In the genomic region with DNA sequence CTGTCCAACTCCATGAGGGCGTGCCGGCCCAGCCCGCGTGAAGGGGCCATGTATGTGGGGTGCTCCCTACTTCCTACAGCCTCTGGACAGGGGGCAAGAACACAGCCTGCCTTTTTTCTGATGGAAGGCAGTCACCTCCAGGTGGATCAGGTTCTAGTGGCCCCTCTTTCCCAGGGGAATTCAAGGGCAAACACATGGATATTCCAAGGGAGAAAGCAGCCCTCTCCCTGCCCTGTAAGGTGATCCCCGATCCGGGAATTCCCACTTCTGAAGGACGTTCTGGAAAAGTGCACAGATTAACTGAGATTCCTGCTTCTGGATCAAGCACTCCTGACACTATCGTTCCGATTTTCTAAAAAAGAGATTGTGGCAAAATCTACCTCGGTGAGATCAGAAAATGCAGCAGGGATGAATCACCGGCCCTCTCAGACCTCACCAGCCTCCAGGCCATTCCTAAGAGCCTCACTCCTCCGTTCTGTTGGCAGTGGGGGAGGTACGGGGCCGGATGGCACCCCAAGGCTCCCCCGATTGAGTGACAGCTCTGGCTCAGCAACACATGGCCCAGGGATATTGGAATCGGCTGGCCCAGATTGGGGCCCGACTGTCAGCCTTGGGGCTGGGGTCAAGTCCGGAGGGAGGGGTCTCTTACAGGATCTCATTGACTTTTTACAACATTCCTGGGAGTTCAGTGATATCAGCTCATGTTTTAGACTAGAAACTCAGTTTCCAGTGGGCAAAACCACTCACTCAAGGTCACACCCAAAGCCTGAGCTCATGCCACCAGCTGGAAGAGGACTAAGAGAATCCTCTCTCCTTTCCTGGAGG, we compare ENCODE assay signal across 8 cellular contexts. TPM values are rescaled to one million over a fixed set of nuclear protein-coding genes. Genes with fewer than 3 reads are reported as not detected.
A peak's percentile ranks its signal among the peaks of the same experiment; 100 is the strongest.
DNase-seq lines count a peak whose midpoint lies in the region; ATAC-seq, FAIRE-seq and TF ChIP-seq lines count a peak whose summit lies in the region.

No MANE protein-coding gene starts in this region.

- no peak for ATAC-seq in naive thymus-derived CD8-positive, alpha-beta T cell
- no peak for ATAC-seq in GM19397 (IDR thresholded peaks at IDR 0.05; ENCODE audit: unreplicated experiment)
- ATAC-seq in GM19351 (IDR thresholded peaks at IDR 0.05; ENCODE audit: unreplicated experiment) = no peak
- ATAC-seq in HG03460 (IDR thresholded peaks at IDR 0.05; ENCODE audit: unreplicated experiment) = no peak

- no peaks in the 10 kb centered on the region for H3K9me3 Mint-ChIP-seq in naive thymus-derived CD8-positive, alpha-beta T cell

- FAIRE-seq in H1 (lab: Jason Lieb, UNC) (no peak), D721Med (lab: Jason Lieb, UNC) (no peak)

- H3K4me2 ChIP-seq in H1 (ENCODE audit: insufficient read depth in 1 of 2, low read depth in 2 of 2, low read length in 2 of 2) = peak overlapping the region; percentile 95 to 100

- no peak for TF ChIP-seq CTCF in BJ (IDR thresholded peaks at IDR 0.05; ENCODE audit: insufficient read depth, low read depth, low read length)
- TF ChIP-seq CTCF in H1 (IDR thresholded peaks at IDR 0.05; ENCODE audit: control extremely low read depth in 1 of 3, insufficient read depth in 1 of 3, low read depth in 1 of 3, low read length in 3 of 3) = no peak
- TF ChIP-seq CTCF in D721Med (IDR thresholded peaks at IDR 0.05; ENCODE audit: insufficient read depth, missing control alignments) = no peak

- H3K14ac ChIP-seq in H1 (ENCODE audit: insufficient read length) = no peak overlapping the region

- no peaks in the 10 kb centered on the region for H3K79me2 ChIP-seq in H1 (ENCODE audit: control insufficient read depth in 1 of 2, insufficient read depth in 2 of 2, low read length in 2 of 2)

- H2BK15ac ChIP-seq in H1 (ENCODE audit: low read length) = peak overlapping the region; percentile 95

- TF ChIP-seq POLR2A in H1 (IDR thresholded peaks at IDR 0.05; ENCODE audit: control extremely low read depth in 1 of 2, low read depth in 2 of 2, low read length in 2 of 2) = no peak

- no peak for TF ChIP-seq EP300 in H1 (IDR thresholded peaks at IDR 0.05; ENCODE audit: borderline replicate concordance in 1 of 2, low read depth in 2 of 2, low read length in 2 of 2)

- no peaks in the 10 kb centered on the region for H3K9me3 ChIP-seq in H1 (ENCODE audit: insufficient read depth in 2 of 2, low read depth in 1 of 2, low read length in 1 of 2)

- H3K27me3 Mint-ChIP-seq in naive thymus-derived CD8-positive, alpha-beta T cell = no peaks in the 10 kb centered on the region

- DNase-seq in BJ (ENCODE audit: low read depth) (peak; percentile 47), NCI-H2171 (lab: John Stamatoyannopoulos, UW) (peak; percentile 15), H1 (ENCODE audit: low read depth in 1 of 2, low spot score in 2 of 2) (no peak), D721Med (ENCODE audit: insufficient read length, low spot score) (no peak)
- no peak for DNase-seq in naive thymus-derived CD8-positive, alpha-beta T cell

- no peak overlapping the region for H2AK5ac ChIP-seq in H1 (ENCODE audit: low read depth, low read length)

- no peak overlapping the region for H4K91ac ChIP-seq in H1 (replicated peaks; ENCODE audit: insufficient read length, low read length)

- H3K4me1 Mint-ChIP-seq in naive thymus-derived CD8-positive, alpha-beta T cell = peaks cover 2 to 12% (median 8%) of the 10 kb centered on the region in 4 donors

- peak overlapping the region in 3 of 10 donors; percentile 15 to 94 (median 41) for H3K27ac Mint-ChIP-seq in naive thymus-derived CD8-positive, alpha-beta T cell

- no peak overlapping the region for H4K8ac ChIP-seq in H1 (ENCODE audit: extremely low read depth, insufficient read depth, low read length)

- H3K56ac ChIP-seq in H1 (replicated peaks; ENCODE audit: insufficient read length, low read depth, low read length) = no peak overlapping the region

- H3K18ac ChIP-seq in H1 (ENCODE audit: extremely low read depth, low read length) = peak overlapping the region; percentile 78; the same call in 1 of the 2 replicates

- no peaks in the 10 kb centered on the region for H3K36me3 ChIP-seq in BJ (ENCODE audit: control insufficient read depth, insufficient read depth, low read length)
- H3K36me3 ChIP-seq in H1 (ENCODE audit: control insufficient read depth in 2 of 4, insufficient read depth in 4 of 4, low read length in 3 of 4) = no peaks in the 10 kb centered on the region

- CTCF ChIA-PET in BJ (lab: Yijun Ruan, JAX) (interaction anchor here (0.7 to 2.3 kb wide), 9 partner anchors 11 to 870 kb away, joined by 3 to 16 read pairs (median 4); partner anchors contain the start of genes HSD3B7 and ZNF843), H1 (lab: Charles Lee; ENCODE audit: partially characterized antibody) (interaction anchor here (0.7 to 1.7 kb wide), 8 partner anchors 9 to 105 kb away, joined by 3 to 27 read pairs (median 4); partner anchors contain the start of gene HSD3B7)

- no peak overlapping the region for H3K27ac ChIP-seq in H1 (ENCODE audit: low read depth, low read length)

- H3K23ac ChIP-seq in H1 (ENCODE audit: insufficient read length) = no peak overlapping the region

- H3K27me3 ChIP-seq in BJ (ENCODE audit: control insufficient read depth, insufficient read depth, low read length) (no peaks in the 10 kb centered on the region), H1 (replicated peaks in 1 of 4; ENCODE audit: control insufficient read depth in 3 of 4, extremely low read depth in 1 of 4, insufficient read depth in 3 of 4, low read length in 3 of 4) (no peaks in the 10 kb centered on the region; a peak in 1 of 7 replicates)

- TF ChIP-seq RAD21 in H1 (IDR thresholded peaks at IDR 0.05 in 1 of 2, conservative IDR thresholded peaks at IDR 0.05 in 1 of 2; ENCODE audit: low read depth in 2 of 2, low read length in 2 of 2) = no peak

- H3K4me3 ChIP-seq in BJ (ENCODE audit: low read depth, low read length) (peak overlapping the region; percentile 47), H1 (ENCODE audit: extremely low read depth in 1 of 4, insufficient read depth in 2 of 4, low read depth in 3 of 4, low read length in 4 of 4) (peak overlapping the region; percentile 37 to 81 (median 49); a peak in 6 of 8 replicates)

- H2BK12ac ChIP-seq in H1 (ENCODE audit: low read depth, low read length) = peak overlapping the region; percentile 39; the same call in 1 of the 2 replicates

- H3K4me1 ChIP-seq in H1 (replicated peaks in 1 of 4; ENCODE audit: control insufficient read depth in 3 of 4, insufficient read depth in 4 of 4, low read length in 3 of 4) = peaks cover 0 to 15% (median 10%) of the 10 kb centered on the region in 4 experiments; a peak in 6 of 7 replicates

- H4K5ac ChIP-seq in H1 (ENCODE audit: insufficient read length, low read depth, low read length) = no peak overlapping the region

- peak overlapping the region in 9 of 10 donors; percentile 12 to 93 (median 84) for H3K4me3 Mint-ChIP-seq in naive thymus-derived CD8-positive, alpha-beta T cell

- H3K9ac ChIP-seq in H1 (replicated peaks in 1 of 4; ENCODE audit: extremely low read depth in 1 of 4, low read depth in 3 of 4, low read length in 3 of 4) = no peak overlapping the region

- H2BK20ac ChIP-seq in H1 (ENCODE audit: low read length) = peak overlapping the region; percentile 55; the same call in 1 of the 2 replicates

- 0 out of 2 replicates have a peak, but pooled peaks cover 4% of the 10 kb centered on the region for H3K79me1 ChIP-seq in H1 (ENCODE audit: low read depth, low read length)

- peaks cover 12% of the 10 kb centered on the region for H3K23me2 ChIP-seq in H1 (ENCODE audit: low read depth, low read length)

- H2AFZ ChIP-seq in H1 (ENCODE audit: low read length) = no peak overlapping the region

- 64% methylated on average over 18 of the region's 18 CpGs; no CpG with 5 or more reads in 1 of the 2 experiments for WGBS in H1 (ENCODE audit: extremely low coverage in 1 of 2, insufficient coverage in 1 of 2, insufficient read length in 1 of 2, insufficient replicate concordance in 2 of 2, low coverage in 1 of 2, low lambda C conversion rate in 2 of 2, missing lambda C conversion rate in 1 of 2), 2 experiments

- no peaks in the 10 kb centered on the region for H4K20me1 ChIP-seq in H1 (replicated peaks in 1 of 2; ENCODE audit: control insufficient read depth in 1 of 2, insufficient read depth in 2 of 2, low read length in 2 of 2)

- no peak overlapping the region for H2BK5ac ChIP-seq in H1 (ENCODE audit: low read depth, low read length)

- H3K4ac ChIP-seq in H1 (replicated peaks; ENCODE audit: insufficient read length, low read depth, low read length) = no peak overlapping the region

- POLR2A ChIA-PET in BJ (lab: Charles Lee) (interaction anchor here (0.5 to 1.0 kb wide), 3 partner anchors 10 to 97 kb away, joined by 3 to 11 read pairs (median 7); partner anchors contain the start of genes VKORC1, ZNF646 and ZNF668), H1 (lab: Charles Lee; ENCODE audit: partially characterized antibody) (interaction anchor here (0.5 to 2.3 kb wide), 5 partner anchors 10 to 47 kb away, joined by 3 to 20 read pairs (median 4); partner anchors contain the start of gene HSD3B7)
- POLR2A ChIA-PET in naive thymus-derived CD8-positive, alpha-beta T cell (lab: Charles Lee) = interaction anchor here (0.7 kb wide), 1 partner anchor 119 kb away, joined by 3 read pairs; the partner anchor contains the start of gene KAT8

- no peaks in the 10 kb centered on the region for H3K36me3 Mint-ChIP-seq in naive thymus-derived CD8-positive, alpha-beta T cell

- H2BK120ac ChIP-seq in H1 (replicated peaks; ENCODE audit: low read depth, low read length) = no peak overlapping the region

RNA-seq across cellular contexts. Expression of gene STX1B, which starts 12.3 kb away (rescaled TPM):
- polyA plus RNA-seq in BJ (2011; rRNA removed) = 1.5 and 1.6 TPM in 2 replicates
- polyA minus RNA-seq in BJ (2011; rRNA and poly(A)+ RNA removed) = 1.6 and 1.7 TPM in 2 replicates
- total RNA-seq in H1 (2021; fragmentation: NEBNext Ultra II Directional; extraction: Animal tissue kit (Norgen Biotek cat#: 25700)) = 18.0 and 20.2 TPM in 2 replicates
- polyA plus RNA-seq in H1 (2011; rRNA removed) = 8.9 and 14.6 TPM in 2 replicates
- polyA plus RNA-seq in H1 (2011; cell fraction: cytosol; rRNA removed) = 11.0 TPM
- polyA plus RNA-seq in H1 (2011; cell fraction: nucleus; rRNA removed) = 35.1 TPM
- polyA plus RNA-seq in H1 (2012, experiment 1 of 2) = 10.7 to 16.1 TPM (median 14.3 TPM) in 4 replicates
- 5.6 TPM for polyA plus RNA-seq in H1 (2012, experiment 2 of 2)
- 10.6 TPM for polyA plus RNA-seq in H1 (2013, experiment 1 of 2)
- 11.2 TPM for polyA plus RNA-seq in H1 (2013, experiment 2 of 2)
- polyA minus RNA-seq in H1 (2011; rRNA and poly(A)+ RNA removed) = 10.7 and 12.1 TPM in 2 replicates
- polyA minus RNA-seq in H1 (2011; cell fraction: cytosol; rRNA and poly(A)+ RNA removed) = 9.2 TPM
- 11.6 TPM for polyA minus RNA-seq in H1 (2011; cell fraction: nucleus; rRNA and poly(A)+ RNA removed)
- 1 to 10 TPM; 2.9 to 3.9 TPM for total RNA-seq in naive thymus-derived CD8-positive, alpha-beta T cell
- under 1 TPM in 2 of 3 donors, not detected in 1; 0.07 to 0.49 TPM for polyA plus RNA-seq in naive thymus-derived CD8-positive, alpha-beta T cell

RNA-seq across cellular contexts. Expression of gene HSD3B7, which starts 13.1 kb away (rescaled TPM):
- 15.4 and 25.0 TPM in 2 replicates for polyA plus RNA-seq in BJ (2011; rRNA removed)
- polyA minus RNA-seq in BJ (2011; rRNA and poly(A)+ RNA removed) = 9.3 and 13.1 TPM in 2 replicates
- total RNA-seq in H1 (2021; fragmentation: NEBNext Ultra II Directional; extraction: Animal tissue kit (Norgen Biotek cat#: 25700)) = 2.9 and 3.1 TPM in 2 replicates
- 6.6 and 9.8 TPM in 2 replicates for polyA plus RNA-seq in H1 (2011; rRNA removed)
- 5.6 TPM for polyA plus RNA-seq in H1 (2011; cell fraction: cytosol; rRNA removed)
- 9.9 TPM for polyA plus RNA-seq in H1 (2011; cell fraction: nucleus; rRNA removed)
- polyA plus RNA-seq in H1 (2012, experiment 1 of 2) = 1.2 to 4.1 TPM (median 3.8 TPM) in 4 replicates
- 5.2 TPM for polyA plus RNA-seq in H1 (2012, experiment 2 of 2)
- 2.6 TPM for polyA plus RNA-seq in H1 (2013, experiment 1 of 2)
- 2.5 TPM for polyA plus RNA-seq in H1 (2013, experiment 2 of 2)
- 2.3 and 2.9 TPM in 2 replicates for polyA minus RNA-seq in H1 (2011; rRNA and poly(A)+ RNA removed)
- 1.7 TPM for polyA minus RNA-seq in H1 (2011; cell fraction: cytosol; rRNA and poly(A)+ RNA removed)
- polyA minus RNA-seq in H1 (2011; cell fraction: nucleus; rRNA and poly(A)+ RNA removed) = 2.2 TPM
- 1 to 10 TPM; 1.2 to 1.9 TPM for total RNA-seq in naive thymus-derived CD8-positive, alpha-beta T cell
- polyA plus RNA-seq in naive thymus-derived CD8-positive, alpha-beta T cell = under 1 TPM in 2 of 3 donors, not detected in 1; 0.07 to 0.08 TPM

RNA-seq across cellular contexts. Expression of gene STX4, which starts 35.3 kb away (rescaled TPM):
- polyA plus RNA-seq in BJ (2011; rRNA removed) = 41.7 and 53.6 TPM in 2 replicates
- polyA minus RNA-seq in BJ (2011; rRNA and poly(A)+ RNA removed) = 26.5 and 41.5 TPM in 2 replicates
- 32.3 and 39.2 TPM in 2 replicates for total RNA-seq in H1 (2021; fragmentation: NEBNext Ultra II Directional; extraction: Animal tissue kit (Norgen Biotek cat#: 25700))
- 25.8 and 32.1 TPM in 2 replicates for polyA plus RNA-seq in H1 (2011; rRNA removed)
- 32.7 TPM for polyA plus RNA-seq in H1 (2011; cell fraction: cytosol; rRNA removed)
- 52.9 TPM for polyA plus RNA-seq in H1 (2011; cell fraction: nucleus; rRNA removed)
- polyA plus RNA-seq in H1 (2012, experiment 1 of 2) = 44.8 to 51.5 TPM (median 47.5 TPM) in 4 replicates
- polyA plus RNA-seq in H1 (2012, experiment 2 of 2) = 16.4 TPM
- polyA plus RNA-seq in H1 (2013, experiment 1 of 2) = 39.8 TPM
- 42.0 TPM for polyA plus RNA-seq in H1 (2013, experiment 2 of 2)
- polyA minus RNA-seq in H1 (2011; rRNA and poly(A)+ RNA removed) = 14.5 and 27.1 TPM in 2 replicates
- polyA minus RNA-seq in H1 (2011; cell fraction: cytosol; rRNA and poly(A)+ RNA removed) = 16.4 TPM
- polyA minus RNA-seq in H1 (2011; cell fraction: nucleus; rRNA and poly(A)+ RNA removed) = 12.5 TPM
- 100 to 1,000 TPM in 1 of 2 experiments, 10 to 100 TPM in 1; 97.9 to 100 TPM for total RNA-seq in naive thymus-derived CD8-positive, alpha-beta T cell
- polyA plus RNA-seq in naive thymus-derived CD8-positive, alpha-beta T cell = 10 to 100 TPM; 23.2 to 31.3 (median 23.7) TPM

RNA-seq across cellular contexts. Expression of gene SETD1A, which starts 40.5 kb away (rescaled TPM):
- polyA plus RNA-seq in BJ (2011; rRNA removed) = 0.96 and 1.4 TPM in 2 replicates
- 3.1 TPM in 2 replicates for polyA minus RNA-seq in BJ (2011; rRNA and poly(A)+ RNA removed)
- 29.0 and 29.6 TPM in 2 replicates for total RNA-seq in H1 (2021; fragmentation: NEBNext Ultra II Directional; extraction: Animal tissue kit (Norgen Biotek cat#: 25700))
- 4.8 and 8.3 TPM in 2 replicates for polyA plus RNA-seq in H1 (2011; rRNA removed)
- polyA plus RNA-seq in H1 (2011; cell fraction: cytosol; rRNA removed) = 3.2 TPM
- 20.7 TPM for polyA plus RNA-seq in H1 (2011; cell fraction: nucleus; rRNA removed)
- 23.3 to 31.8 TPM (median 27.5 TPM) in 4 replicates for polyA plus RNA-seq in H1 (2012, experiment 1 of 2)
- polyA plus RNA-seq in H1 (2012, experiment 2 of 2) = 13.9 TPM
- polyA plus RNA-seq in H1 (2013, experiment 1 of 2) = 18.4 TPM
- polyA plus RNA-seq in H1 (2013, experiment 2 of 2) = 18.0 TPM
- polyA minus RNA-seq in H1 (2011; rRNA and poly(A)+ RNA removed) = 3.2 and 4.1 TPM in 2 replicates
- polyA minus RNA-seq in H1 (2011; cell fraction: cytosol; rRNA and poly(A)+ RNA removed) = 8.7 TPM
- polyA minus RNA-seq in H1 (2011; cell fraction: nucleus; rRNA and poly(A)+ RNA removed) = 9.1 TPM
- 10 to 100 TPM; 39.5 to 44.3 TPM for total RNA-seq in naive thymus-derived CD8-positive, alpha-beta T cell
- 1 to 10 TPM in 1 of 3 donors, under 1 TPM in 2; 0.35 to 2.0 (median 0.77) TPM for polyA plus RNA-seq in naive thymus-derived CD8-positive, alpha-beta T cell

RNA-seq across cellular contexts. Expression of gene ORAI3, which starts 49.2 kb away (rescaled TPM):
- 25.6 and 37.1 TPM in 2 replicates for polyA plus RNA-seq in BJ (2011; rRNA removed)
- polyA minus RNA-seq in BJ (2011; rRNA and poly(A)+ RNA removed) = 22.4 and 25.4 TPM in 2 replicates
- total RNA-seq in H1 (2021; fragmentation: NEBNext Ultra II Directional; extraction: Animal tissue kit (Norgen Biotek cat#: 25700)) = 8.7 and 10.0 TPM in 2 replicates
- polyA plus RNA-seq in H1 (2011; rRNA removed) = 24.5 and 26.8 TPM in 2 replicates
- polyA plus RNA-seq in H1 (2011; cell fraction: cytosol; rRNA removed) = 15.8 TPM
- polyA plus RNA-seq in H1 (2011; cell fraction: nucleus; rRNA removed) = 15.7 TPM
- 6.0 to 11.3 TPM (median 9.0 TPM) in 4 replicates for polyA plus RNA-seq in H1 (2012, experiment 1 of 2)
- polyA plus RNA-seq in H1 (2012, experiment 2 of 2) = 10.6 TPM
- polyA plus RNA-seq in H1 (2013, experiment 1 of 2) = 10.8 TPM
- 13.1 TPM for polyA plus RNA-seq in H1 (2013, experiment 2 of 2)
- polyA minus RNA-seq in H1 (2011; rRNA and poly(A)+ RNA removed) = 11.8 and 13.4 TPM in 2 replicates
- polyA minus RNA-seq in H1 (2011; cell fraction: cytosol; rRNA and poly(A)+ RNA removed) = 6.5 TPM
- 8.5 TPM for polyA minus RNA-seq in H1 (2011; cell fraction: nucleus; rRNA and poly(A)+ RNA removed)
- total RNA-seq in naive thymus-derived CD8-positive, alpha-beta T cell = 10 to 100 TPM; 18.6 to 20.8 TPM
- polyA plus RNA-seq in naive thymus-derived CD8-positive, alpha-beta T cell = 10 to 100 TPM; 15.2 to 16.0 (median 15.5) TPM

Comparison
In these comparisons a context has a peak if more than half of its experiments do, and no peak if none do; other contexts are left out.
1. DNase-seq: peak in BJ (single experiment) and NCI-H2171 (single experiment); none in H1 (0 of 2), naive thymus-derived CD8-positive, alpha-beta T cell (0 of 10) and D721Med (single experiment).